ENCODE assay signal across 8 cellular contexts in genomic region chr9:83622433-83622813, GRCh38. TPM values are rescaled to one million over a fixed set of nuclear protein-coding genes. Genes with fewer than 3 reads are reported as not detected.
DNase-seq lines count a peak whose midpoint lies in the region; ATAC-seq, FAIRE-seq and TF ChIP-seq lines count a peak whose summit lies in the region.

No MANE protein-coding gene starts in this region.

- H3K9ac ChIP-seq in Loucy (ENCODE audit: low read depth, low read length, poor library complexity, severe bottlenecking) = peak overlapping the region; percentile 95

- no peak for TF ChIP-seq CTCF in Loucy (conservative IDR thresholded peaks at IDR 0.05; ENCODE audit: low read length)

- H3K27ac Mint-ChIP-seq in naive B cell = peak overlapping the region; percentile 93 to 98 (median 96)

- FAIRE-seq in RCC 7860 (lab: Jason Lieb, UNC) = no peak

- H3K4me1 ChIP-seq in Loucy (ENCODE audit: insufficient read depth, low read length, poor library complexity, severe bottlenecking) = peaks cover 43% of the 10 kb centered on the region

- peaks cover 10% of the 10 kb centered on the region; the same call in 1 of the 2 replicates for H3K79me2 ChIP-seq in Loucy (ENCODE audit: insufficient read depth, low read length)

- H3K27me3 ChIP-seq in Loucy (ENCODE audit: insufficient read depth, low read length, poor library complexity, severe bottlenecking) = no peaks in the 10 kb centered on the region

- peaks cover 0 to 5% (median 0%) of the 10 kb centered on the region in 3 donors for H3K27me3 Mint-ChIP-seq in naive B cell

- ATAC-seq in GM18498 (IDR thresholded peaks at IDR 0.05; ENCODE audit: unreplicated experiment) (peak; percentile 1), naive B cell (ENCODE audit: low read depth in 2 of 2) (no peak), GM19397 (IDR thresholded peaks at IDR 0.05; ENCODE audit: unreplicated experiment) (no peak), HG03520 (IDR thresholded peaks at IDR 0.05; ENCODE audit: unreplicated experiment) (no peak)

- H3K9me2 ChIP-seq in Loucy (replicated peaks; ENCODE audit: low read depth, low read length) = no peaks in the 10 kb centered on the region

- peak overlapping the region; percentile 88 to 98 (median 96) for H3K4me3 Mint-ChIP-seq in naive B cell

- DNase-seq in caudate nucleus (lab: John Stamatoyannopoulos, UW) (no peak), naive B cell (no peak), SKM-1 treated with dmso at 0.1 percent for 144 hours (lab: John Stamatoyannopoulos, UW; ENCODE audit: unreplicated experiment) (no peak), RCC 7860 (ENCODE audit: low spot score) (no peak)

- H3K36me3 Mint-ChIP-seq in naive B cell = no peaks in the 10 kb centered on the region

- H3F3A ChIP-seq in Loucy (ENCODE audit: low read depth) = peaks cover 5% of the 10 kb centered on the region; the same call in 1 of the 2 replicates

- no peaks in the 10 kb centered on the region for H4K20me1 ChIP-seq in Loucy (ENCODE audit: insufficient read depth, low read length, poor library complexity, severe bottlenecking)

- H3K4me1 Mint-ChIP-seq in naive B cell = peaks cover 23 to 31% (median 28%) of the 10 kb centered on the region in 3 donors

- H3K36me3 ChIP-seq in Loucy (ENCODE audit: insufficient read depth, low read length) = no peaks in the 10 kb centered on the region

- H3K27ac ChIP-seq in caudate nucleus (ENCODE audit: low read depth, low read length) = peak overlapping the region; percentile 80

- H3K4me2 ChIP-seq in Loucy (ENCODE audit: low read depth, low read length, poor library complexity, severe bottlenecking) = peak overlapping the region; percentile 89

- H3K4me3 ChIP-seq in Loucy (ENCODE audit: low read length, poor library complexity, severe bottlenecking) = peak overlapping the region; percentile 76

- H3K9me3 ChIP-seq in Loucy (ENCODE audit: insufficient read depth, low read depth, low read length) = no peaks in the 10 kb centered on the region

- no peaks in the 10 kb centered on the region for H3K9me3 Mint-ChIP-seq in naive B cell

- H2AFZ ChIP-seq in Loucy (ENCODE audit: low read length) = peak overlapping the region; percentile 88

RNA-seq across cellular contexts. Expression of gene IDNK, which starts 0.5 kb away (rescaled TPM):
- polyA plus RNA-seq in naive B cell (ENCODE audit: low read depth in 6 of 6) = 10 to 100 TPM; 16.4 to 44.8 (median 25.5) TPM
